In the genomic region with DNA sequence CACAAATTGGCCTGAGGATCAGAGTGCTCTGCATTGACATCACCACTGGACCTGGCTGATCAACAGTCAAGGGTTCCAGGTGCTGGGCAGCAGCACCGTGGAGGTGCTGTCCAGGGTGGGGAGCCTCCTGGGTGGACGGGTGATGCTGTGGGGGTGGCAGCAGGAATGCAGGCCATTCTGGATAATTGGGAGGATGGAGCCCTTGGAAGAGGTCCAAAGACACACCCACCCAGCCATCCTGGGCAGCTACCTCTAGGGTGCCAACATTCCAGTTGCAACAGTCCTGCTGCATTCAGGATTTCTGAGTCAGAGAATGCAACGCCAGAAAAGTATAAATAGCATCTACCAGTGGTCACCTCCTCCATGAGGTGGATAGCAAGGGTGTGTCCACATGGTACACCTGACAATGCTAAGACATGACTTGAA, we compare ENCODE assay signal across 9 cellular contexts. TPM values are rescaled to one million over a fixed set of nuclear protein-coding genes. Genes with fewer than 3 reads are reported as not detected.
A peak's percentile ranks its signal among the peaks of the same experiment; 100 is the strongest.
DNase-seq lines count a peak whose midpoint lies in the region; ATAC-seq and TF ChIP-seq lines count a peak whose summit lies in the region.
"Had no signal": no experiment of that assay in that cellular context is flagged by ENCODE, and none has a peak within 500 bp of the region (broad histone marks: within the 10 kb centered on the region; RNA-seq: fewer than 3 reads in every experiment).

No MANE protein-coding gene starts in this region.

- WGBS in psoas muscle, 3 donors = 35 to 43% (median 43%) methylated on average over 3 of the region's 3 CpGs

- TF ChIP-seq CTCF in DOHH2 (IDR thresholded peaks at IDR 0.05; ENCODE audit: low read depth, low read length, poor library complexity, severe bottlenecking) = no peak
- TF ChIP-seq CTCF in Loucy (conservative IDR thresholded peaks at IDR 0.05; ENCODE audit: low read length) = no peak; the same call in 1 of the 2 replicates
- no peak for TF ChIP-seq CTCF in coronary artery (IDR thresholded peaks at IDR 0.05)
- TF ChIP-seq CTCF in psoas muscle (IDR thresholded peaks at IDR 0.05) = no peak
- TF ChIP-seq CTCF in brain microvascular endothelial cell (IDR thresholded peaks at IDR 0.05; ENCODE audit: low read depth, low read length, missing control alignments) = no peak

- H3K4me2 ChIP-seq in DOHH2 (ENCODE audit: low read length) = peak overlapping the region; percentile 99
- H3K4me2 ChIP-seq in Loucy (ENCODE audit: low read depth, low read length, poor library complexity, severe bottlenecking) = peak overlapping the region; percentile 92

- intact Hi-C loops in psoas muscle (cut with DNase I) = no loop called here

- H3F3A ChIP-seq in DOHH2 (ENCODE audit: control insufficient read depth, insufficient read depth) = peaks cover 48% of the 10 kb centered on the region
- H3F3A ChIP-seq in Loucy (ENCODE audit: low read depth) = peaks cover 14% of the 10 kb centered on the region

- H3K9ac ChIP-seq in Loucy (ENCODE audit: low read depth, low read length, poor library complexity, severe bottlenecking) = peak overlapping the region; percentile 84

- in situ Hi-C loops in brain microvascular endothelial cell (cut with HindIII; ENCODE audit: low pct_ligation_motif_present, low sequenced_read_pairs) = no loop called here

- peaks cover 50% of the 10 kb centered on the region for H3K36me3 ChIP-seq in DOHH2 (ENCODE audit: control insufficient read depth, low read length)
- H3K36me3 ChIP-seq in Loucy (ENCODE audit: insufficient read depth, low read length) = peaks cover 11% of the 10 kb centered on the region; the same call in 1 of the 2 replicates
- H3K36me3 ChIP-seq in psoas muscle (ENCODE audit: insufficient read depth in 1 of 2, low read depth in 1 of 2) = no peaks in the 10 kb centered on the region
- H3K36me3 ChIP-seq in brain microvascular endothelial cell (replicated peaks) = no peaks in the 10 kb centered on the region

- H3K4me3 ChIP-seq in DOHH2 (ENCODE audit: low read length) (peak overlapping the region; percentile 84), Loucy (ENCODE audit: low read length, poor library complexity, severe bottlenecking) (peak overlapping the region; percentile 80), coronary artery (peak overlapping the region; percentile 60), psoas muscle (peak overlapping the region; percentile 49), brain microvascular endothelial cell (ENCODE audit: low read depth, low read length) (no peak overlapping the region)

- H3K27ac ChIP-seq in DOHH2 (ENCODE audit: low read depth, low read length) (peak overlapping the region; percentile 98), coronary artery (peak overlapping the region; percentile 18 to 81), psoas muscle (peak overlapping the region; percentile 60), brain microvascular endothelial cell (no peak overlapping the region)

- H4K20me1 ChIP-seq in DOHH2 (ENCODE audit: control insufficient read depth, insufficient read depth, low read depth, low read length) = no peaks in the 10 kb centered on the region
- H4K20me1 ChIP-seq in Loucy (ENCODE audit: insufficient read depth, low read length, poor library complexity, severe bottlenecking) = peaks cover 29% of the 10 kb centered on the region

- peak in 3 of 4 donors; percentile 27 to 61 (median 42) for ATAC-seq in psoas muscle

- no peaks in the 10 kb centered on the region for H3K9me3 ChIP-seq in DOHH2 (ENCODE audit: control insufficient read depth, insufficient read depth, low read length)
- H3K9me3 ChIP-seq in Loucy (ENCODE audit: insufficient read depth, low read depth, low read length) = no peaks in the 10 kb centered on the region
- H3K9me3 ChIP-seq in psoas muscle = no peaks in the 10 kb centered on the region

- H3K27me3 ChIP-seq in DOHH2 (ENCODE audit: control insufficient read depth, low read length) = no peaks in the 10 kb centered on the region
- H3K27me3 ChIP-seq in Loucy (ENCODE audit: insufficient read depth, low read length, poor library complexity, severe bottlenecking) = no peaks in the 10 kb centered on the region
- H3K27me3 ChIP-seq in psoas muscle (ENCODE audit: insufficient read depth in 3 of 3, low read length in 2 of 3) = no peaks in the 10 kb centered on the region
- no peaks in the 10 kb centered on the region for H3K27me3 ChIP-seq in brain microvascular endothelial cell (replicated peaks)

- H3K4me1 ChIP-seq in DOHH2 (ENCODE audit: control insufficient read depth, low read length) (peaks cover 98% of the 10 kb centered on the region), Loucy (ENCODE audit: insufficient read depth, low read length, poor library complexity, severe bottlenecking) (peaks cover 88% of the 10 kb centered on the region), psoas muscle (no peaks in the 10 kb centered on the region)

- H2AFZ ChIP-seq in Loucy (ENCODE audit: low read length) = no peak overlapping the region

- H3K9me2 ChIP-seq in DOHH2 (replicated peaks; ENCODE audit: control insufficient read depth, low read length) (no peaks in the 10 kb centered on the region), Loucy (replicated peaks; ENCODE audit: low read depth, low read length) (no peaks in the 10 kb centered on the region)

- no peak for DNase-seq in coronary artery (ENCODE audit: low spot score)
- no peak for DNase-seq in psoas muscle
- DNase-seq in stimulated activated CD4-positive, alpha-beta T cell treated with anti-CD3 and anti-CD28 coated beads, Interleukin-4, amount 100 ng/mL, for 4 hours = no peak
- no peak for DNase-seq in NCI-H2227 treated with DMSO at 0.1 percent for 48 hours (lab: John Stamatoyannopoulos, UW)
- no peak for DNase-seq in brain microvascular endothelial cell
- no peak for DNase-seq in NOMO-1 treated with dmso at 0.1 percent for 144 hours (lab: John Stamatoyannopoulos, UW; ENCODE audit: unreplicated experiment)
- DNase-seq: NCI-H1105 had no signal

- H3K79me2 ChIP-seq in DOHH2 (ENCODE audit: control insufficient read depth, low read length) = peaks cover 58% of the 10 kb centered on the region
- peaks cover 73% of the 10 kb centered on the region for H3K79me2 ChIP-seq in Loucy (ENCODE audit: insufficient read depth, low read length)

RNA-seq across cellular contexts. Expression of a gene that starts 26.8 kb away (rescaled TPM):
- total RNA-seq in psoas muscle = 1 to 10 TPM in 2 of 4 donors, under 1 TPM in 2; 0.25 to 1.9 (median 0.92) TPM
- under 1 TPM; 0.49 to 0.64 (median 0.55) TPM for polyA plus RNA-seq in psoas muscle
